Comparison of ENCODE assay signal across 8 cellular contexts in genomic region chr10:89213191-89213808, GRCh38. TPM values are rescaled to one million over a fixed set of nuclear protein-coding genes. Genes with fewer than 3 reads are reported as not detected.
DNase-seq lines count a peak whose midpoint lies in the region; ATAC-seq and TF ChIP-seq lines count a peak whose summit lies in the region.

No MANE protein-coding gene starts in this region.

- no peak overlapping the region for H3K4me2 ChIP-seq in mammary epithelial cell (ENCODE audit: insufficient read depth, low read depth, low read length)

- H3K79me2 ChIP-seq in mammary epithelial cell (ENCODE audit: insufficient read depth, low read length): no peaks in the 10 kb centered on the region

- H4K20me1 ChIP-seq in mammary epithelial cell (ENCODE audit: insufficient read depth, low read length): no peaks in the 10 kb centered on the region

- WGBS in mammary epithelial cell (ENCODE audit: low coverage, missing lambda C conversion rate): 37% methylated on average over 8 of the region's 8 CpGs

- dilution Hi-C loops in mammary epithelial cell (cut with HindIII; ENCODE audit: low sequenced_read_pairs): no loop called here

- TF ChIP-seq CTCF in mammary epithelial cell (conservative IDR thresholded peaks at IDR 0.05 in 1 of 2, IDR thresholded peaks at IDR 0.05 in 1 of 2; ENCODE audit: extremely low read depth in 1 of 2, insufficient read depth in 1 of 2, low read depth in 1 of 2, low read length in 2 of 2): peak; percentile 44 to 60

- in situ Hi-C loops in mammary epithelial cell (cut with MboI; ENCODE audit: low sequenced_read_pairs in 2 of 2): loop anchor here (5.0 to 25.0 kb wide), 5 partner anchors 181 to 378 kb away; no protein-coding TSS in a partner anchor

- no peak overlapping the region for H2AFZ ChIP-seq in mammary epithelial cell (ENCODE audit: low read depth, low read length)

- no peak overlapping the region for H3K4me3 ChIP-seq in mammary epithelial cell (replicated peaks in 1 of 3; ENCODE audit: insufficient read depth in 1 of 3, low read depth in 2 of 3, low read length in 3 of 3)

- intact Hi-C loops in mammary epithelial cell (cut with micrococcal nuclease) (loop anchor here (1.0 to 5.0 kb wide), 4 partner anchors 183 to 376 kb away; partner anchors contain the start of gene FAS), left colon (cut with DNase I, micrococcal nuclease) (loop anchor here in 1 of 2 donors (10.0 kb wide), 1 partner anchor 188 kb away; no protein-coding TSS in a partner anchor)

- H3K9ac ChIP-seq in mammary epithelial cell (ENCODE audit: insufficient read depth, low read length): no peak overlapping the region

- BruUV-seq in mammary epithelial cell (replicated peaks; lab: Mats Ljungman, UMichigan): no TSS peak

- H3K9me3 ChIP-seq in mammary epithelial cell (replicated peaks; ENCODE audit: insufficient read depth, low read length): no peaks in the 10 kb centered on the region

- peak; percentile 11 for DNase-seq in NCI-H2029 (lab: John Stamatoyannopoulos, UW)
- DNase-seq in NCI-H2029 treated with DMSO at 0.1 percent for 48 hours (lab: John Stamatoyannopoulos, UW): no peak
- peak; percentile 20 for DNase-seq in NCI-H226
- peak; percentile 31 for DNase-seq in mammary epithelial cell
- DNase-seq in left colon: no peak
- no peak for DNase-seq in NCI-H128 (lab: John Stamatoyannopoulos, UW; ENCODE audit: unreplicated experiment)
- DNase-seq in stimulated activated CD4-positive, alpha-beta T cell treated with anti-CD3 and anti-CD28 coated beads, Interleukin-4, amount 100 ng/mL, for 1 hour: no peak
- DNase-seq in occipital lobe (lab: John Stamatoyannopoulos, UW): no peak

- no peak overlapping the region for H3K27ac ChIP-seq in mammary epithelial cell (ENCODE audit: insufficient read depth, low read depth, low read length)

- H3K36me3 ChIP-seq in mammary epithelial cell (ENCODE audit: insufficient read depth, low read length): peaks cover 3% of the 10 kb centered on the region

- ATAC-seq in left colon: peak; percentile 83

- H3K4me1 ChIP-seq in mammary epithelial cell (ENCODE audit: insufficient read depth, low read length): peaks cover 5% of the 10 kb centered on the region

- no peaks in the 10 kb centered on the region for H3K27me3 ChIP-seq in mammary epithelial cell (ENCODE audit: insufficient read depth, low read length)

- CTCF ChIA-PET in mammary epithelial cell (lab: Charles Lee; ENCODE audit: low non-redundant PET): no interaction called here

RNA-seq across cellular contexts. Expression of gene CH25H, which starts 6.2 kb away (rescaled TPM):
- total RNA-seq in mammary epithelial cell: under 1 TPM in 1 of 2 donors, not detected in 1; 0.17 TPM
- not detected for polyA plus RNA-seq in mammary epithelial cell
- not detected for polyA minus RNA-seq in mammary epithelial cell
- total RNA-seq in left colon: 1 to 10 TPM in 1 of 2 donors, under 1 TPM in 1; 0.46 to 1.3 TPM
- total RNA-seq in occipital lobe: 0.78 TPM

RNA-seq across cellular contexts. Expression of gene LIPA, which starts 38.3 kb away (rescaled TPM):
- 10 to 100 TPM; 58.5 to 62.2 TPM for total RNA-seq in mammary epithelial cell
- 50.9 TPM for polyA plus RNA-seq in mammary epithelial cell
- polyA minus RNA-seq in mammary epithelial cell: 69.8 TPM
- 10 to 100 TPM; 19.0 to 39.8 TPM for total RNA-seq in left colon
- total RNA-seq in occipital lobe: 39.9 TPM

Comparison
In these comparisons a context has a peak if more than half of its experiments do, and no peak if none do; other contexts are left out.
1. DNase-seq: peak in NCI-H2029 (single experiment), NCI-H226 (single experiment) and mammary epithelial cell (single experiment); none in NCI-H2029 treated with DMSO at 0.1 percent for 48 hours (single experiment), left colon (0 of 2), NCI-H128 (single experiment), stimulated activated CD4-positive, alpha-beta T cell treated with anti-CD3 and anti-CD28 coated beads, Interleukin-4, amount 100 ng/mL, for 1 hour (single experiment) and occipital lobe (single experiment).